Comparison of ENCODE assay signal across 1 cellular context in the genomic region with DNA sequence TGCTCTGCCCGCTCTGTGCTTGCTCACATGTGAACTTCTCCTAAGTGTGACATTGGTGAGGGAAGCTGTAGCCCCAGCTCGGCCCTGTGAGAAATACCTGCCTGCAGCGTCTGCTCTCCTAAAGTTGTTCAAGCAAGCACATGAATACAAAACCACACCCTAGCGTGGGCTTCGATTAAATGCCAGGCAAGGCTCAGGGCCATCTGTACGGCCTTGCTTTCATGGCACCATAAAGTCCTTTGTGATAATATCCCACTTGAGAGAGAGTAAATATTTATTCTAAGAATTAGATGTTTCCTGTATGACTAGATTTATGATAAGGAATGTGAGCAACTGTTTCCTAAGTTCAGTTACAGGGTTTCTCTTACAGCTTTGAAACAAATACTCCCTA.
TF ChIP-seq lines count a peak whose summit lies in the region.

No MANE protein-coding gene starts in this region.

TF ChIP-seq in HEK293, 187 proteins besides CTCF, POLR2A, EP300 and RAD21 (continued from another document and continues in another):
- TF ChIP-seq, protein P1, sequence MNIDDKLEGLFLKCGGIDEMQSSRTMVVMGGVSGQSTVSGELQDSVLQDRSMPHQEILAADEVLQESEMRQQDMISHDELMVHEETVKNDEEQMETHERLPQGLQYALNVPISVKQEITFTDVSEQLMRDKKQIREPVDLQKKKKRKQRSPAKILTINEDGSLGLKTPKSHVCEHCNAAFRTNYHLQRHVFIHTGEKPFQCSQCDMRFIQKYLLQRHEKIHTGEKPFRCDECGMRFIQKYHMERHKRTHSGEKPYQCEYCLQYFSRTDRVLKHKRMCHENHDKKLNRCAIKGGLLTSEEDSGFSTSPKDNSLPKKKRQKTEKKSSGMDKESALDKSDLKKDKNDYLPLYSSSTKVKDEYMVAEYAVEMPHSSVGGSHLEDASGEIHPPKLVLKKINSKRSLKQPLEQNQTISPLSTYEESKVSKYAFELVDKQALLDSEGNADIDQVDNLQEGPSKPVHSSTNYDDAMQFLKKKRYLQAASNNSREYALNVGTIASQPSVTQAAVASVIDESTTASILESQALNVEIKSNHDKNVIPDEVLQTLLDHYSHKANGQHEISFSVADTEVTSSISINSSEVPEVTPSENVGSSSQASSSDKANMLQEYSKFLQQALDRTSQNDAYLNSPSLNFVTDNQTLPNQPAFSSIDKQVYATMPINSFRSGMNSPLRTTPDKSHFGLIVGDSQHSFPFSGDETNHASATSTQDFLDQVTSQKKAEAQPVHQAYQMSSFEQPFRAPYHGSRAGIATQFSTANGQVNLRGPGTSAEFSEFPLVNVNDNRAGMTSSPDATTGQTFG (tag by site-specific recombination; IDR thresholded peaks at IDR 0.05; ENCODE audit: borderline replicate concordance) = no peak
- no peak for TF ChIP-seq MZF1 (tag by site-specific recombination; IDR thresholded peaks at IDR 0.05; ENCODE audit: borderline replicate concordance)
- TF ChIP-seq ZNF670 (tag by site-specific recombination; IDR thresholded peaks at IDR 0.05; ENCODE audit: low read depth) = no peak
- no peak for TF ChIP-seq ZNF544 (tag by site-specific recombination; IDR thresholded peaks at IDR 0.05)
- TF ChIP-seq ZNF677 (tag by site-specific recombination; IDR thresholded peaks at IDR 0.05) = no peak
- no peak for TF ChIP-seq ZNF791 (tag by site-specific recombination; IDR thresholded peaks at IDR 0.05)
- TF ChIP-seq ZNF24 (tag by site-specific recombination; IDR thresholded peaks at IDR 0.05) = 0 out of 2 replicates have a peak, but pooled peaks have one; percentile 64
- TF ChIP-seq YY2 (tag by site-specific recombination; IDR thresholded peaks at IDR 0.05) = no peak
- TF ChIP-seq SALL2 (tag by site-specific recombination; IDR thresholded peaks at IDR 0.05; ENCODE audit: borderline replicate concordance) = no peak
- TF ChIP-seq, protein P2, sequence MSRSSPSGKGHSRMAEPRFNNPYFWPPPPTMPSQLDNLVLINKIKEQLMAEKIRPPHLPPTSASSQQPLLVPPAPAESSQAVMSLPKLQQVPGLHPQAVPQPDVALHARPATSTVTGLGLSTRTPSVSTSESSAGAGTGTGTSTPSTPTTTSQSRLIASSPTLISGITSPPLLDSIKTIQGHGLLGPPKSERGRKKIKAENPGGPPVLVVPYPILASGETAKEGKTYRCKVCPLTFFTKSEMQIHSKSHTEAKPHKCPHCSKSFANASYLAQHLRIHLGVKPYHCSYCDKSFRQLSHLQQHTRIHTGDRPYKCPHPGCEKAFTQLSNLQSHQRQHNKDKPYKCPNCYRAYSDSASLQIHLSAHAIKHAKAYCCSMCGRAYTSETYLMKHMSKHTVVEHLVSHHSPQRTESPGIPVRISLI (tag by site-specific recombination; IDR thresholded peaks at IDR 0.05) = no peak
- TF ChIP-seq, protein P3, sequence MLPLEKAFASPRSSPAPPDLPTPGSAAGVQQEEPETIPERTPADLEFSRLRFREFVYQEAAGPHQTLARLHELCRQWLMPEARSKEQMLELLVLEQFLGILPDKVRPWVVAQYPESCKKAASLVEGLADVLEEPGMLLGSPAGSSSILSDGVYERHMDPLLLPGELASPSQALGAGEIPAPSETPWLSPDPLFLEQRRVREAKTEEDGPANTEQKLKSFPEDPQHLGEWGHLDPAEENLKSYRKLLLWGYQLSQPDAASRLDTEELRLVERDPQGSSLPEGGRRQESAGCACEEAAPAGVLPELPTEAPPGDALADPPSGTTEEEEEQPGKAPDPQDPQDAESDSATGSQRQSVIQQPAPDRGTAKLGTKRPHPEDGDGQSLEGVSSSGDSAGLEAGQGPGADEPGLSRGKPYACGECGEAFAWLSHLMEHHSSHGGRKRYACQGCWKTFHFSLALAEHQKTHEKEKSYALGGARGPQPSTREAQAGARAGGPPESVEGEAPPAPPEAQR (tag by site-specific recombination; IDR thresholded peaks at IDR 0.05) = no peak
- TF ChIP-seq, protein P4, sequence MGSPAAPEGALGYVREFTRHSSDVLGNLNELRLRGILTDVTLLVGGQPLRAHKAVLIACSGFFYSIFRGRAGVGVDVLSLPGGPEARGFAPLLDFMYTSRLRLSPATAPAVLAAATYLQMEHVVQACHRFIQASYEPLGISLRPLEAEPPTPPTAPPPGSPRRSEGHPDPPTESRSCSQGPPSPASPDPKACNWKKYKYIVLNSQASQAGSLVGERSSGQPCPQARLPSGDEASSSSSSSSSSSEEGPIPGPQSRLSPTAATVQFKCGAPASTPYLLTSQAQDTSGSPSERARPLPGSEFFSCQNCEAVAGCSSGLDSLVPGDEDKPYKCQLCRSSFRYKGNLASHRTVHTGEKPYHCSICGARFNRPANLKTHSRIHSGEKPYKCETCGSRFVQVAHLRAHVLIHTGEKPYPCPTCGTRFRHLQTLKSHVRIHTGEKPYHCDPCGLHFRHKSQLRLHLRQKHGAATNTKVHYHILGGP (tag by site-specific recombination; IDR thresholded peaks at IDR 0.05) = peak; percentile 53
- TF ChIP-seq, protein P5, sequence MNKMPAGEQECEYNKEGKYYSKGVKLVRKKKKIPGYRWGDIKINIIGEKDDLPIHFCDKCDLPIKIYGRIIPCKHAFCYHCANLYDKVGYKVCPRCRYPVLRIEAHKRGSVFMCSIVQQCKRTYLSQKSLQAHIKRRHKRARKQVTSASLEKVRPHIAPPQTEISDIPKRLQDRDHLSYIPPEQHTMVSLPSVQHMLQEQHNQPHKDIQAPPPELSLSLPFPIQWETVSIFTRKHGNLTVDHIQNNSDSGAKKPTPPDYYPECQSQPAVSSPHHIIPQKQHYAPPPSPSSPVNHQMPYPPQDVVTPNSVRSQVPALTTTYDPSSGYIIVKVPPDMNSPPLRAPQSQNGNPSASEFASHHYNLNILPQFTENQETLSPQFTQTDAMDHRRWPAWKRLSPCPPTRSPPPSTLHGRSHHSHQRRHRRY (tag by site-specific recombination; IDR thresholded peaks at IDR 0.05) = no peak
- no peak for TF ChIP-seq SP2 (tag by site-specific recombination; IDR thresholded peaks at IDR 0.05)
- no peak for TF ChIP-seq ZNF501 (tag by site-specific recombination; IDR thresholded peaks at IDR 0.05)
- no peak for TF ChIP-seq ZFP41 (tag by site-specific recombination; IDR thresholded peaks at IDR 0.05; ENCODE audit: borderline replicate concordance)
- TF ChIP-seq ZNF548 (tag by site-specific recombination; IDR thresholded peaks at IDR 0.05) = no peak
- TF ChIP-seq, protein P6, sequence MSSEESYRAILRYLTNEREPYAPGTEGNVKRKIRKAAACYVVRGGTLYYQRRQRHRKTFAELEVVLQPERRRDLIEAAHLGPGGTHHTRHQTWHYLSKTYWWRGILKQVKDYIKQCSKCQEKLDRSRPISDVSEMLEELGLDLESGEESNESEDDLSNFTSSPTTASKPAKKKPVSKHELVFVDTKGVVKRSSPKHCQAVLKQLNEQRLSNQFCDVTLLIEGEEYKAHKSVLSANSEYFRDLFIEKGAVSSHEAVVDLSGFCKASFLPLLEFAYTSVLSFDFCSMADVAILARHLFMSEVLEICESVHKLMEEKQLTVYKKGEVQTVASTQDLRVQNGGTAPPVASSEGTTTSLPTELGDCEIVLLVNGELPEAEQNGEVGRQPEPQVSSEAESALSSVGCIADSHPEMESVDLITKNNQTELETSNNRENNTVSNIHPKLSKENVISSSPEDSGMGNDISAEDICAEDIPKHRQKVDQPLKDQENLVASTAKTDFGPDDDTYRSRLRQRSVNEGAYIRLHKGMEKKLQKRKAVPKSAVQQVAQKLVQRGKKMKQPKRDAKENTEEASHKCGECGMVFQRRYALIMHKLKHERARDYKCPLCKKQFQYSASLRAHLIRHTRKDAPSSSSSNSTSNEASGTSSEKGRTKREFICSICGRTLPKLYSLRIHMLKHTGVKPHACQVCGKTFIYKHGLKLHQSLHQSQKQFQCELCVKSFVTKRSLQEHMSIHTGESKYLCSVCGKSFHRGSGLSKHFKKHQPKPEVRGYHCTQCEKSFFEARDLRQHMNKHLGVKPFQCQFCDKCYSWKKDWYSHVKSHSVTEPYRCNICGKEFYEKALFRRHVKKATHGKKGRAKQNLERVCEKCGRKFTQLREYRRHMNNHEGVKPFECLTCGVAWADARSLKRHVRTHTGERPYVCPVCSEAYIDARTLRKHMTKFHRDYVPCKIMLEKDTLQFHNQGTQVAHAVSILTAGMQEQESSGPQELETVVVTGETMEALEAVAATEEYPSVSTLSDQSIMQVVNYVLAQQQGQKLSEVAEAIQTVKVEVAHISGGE (tag by site-specific recombination; conservative IDR thresholded peaks at IDR 0.05; ENCODE audit: low read depth) = no peak
- TF ChIP-seq, protein P7, sequence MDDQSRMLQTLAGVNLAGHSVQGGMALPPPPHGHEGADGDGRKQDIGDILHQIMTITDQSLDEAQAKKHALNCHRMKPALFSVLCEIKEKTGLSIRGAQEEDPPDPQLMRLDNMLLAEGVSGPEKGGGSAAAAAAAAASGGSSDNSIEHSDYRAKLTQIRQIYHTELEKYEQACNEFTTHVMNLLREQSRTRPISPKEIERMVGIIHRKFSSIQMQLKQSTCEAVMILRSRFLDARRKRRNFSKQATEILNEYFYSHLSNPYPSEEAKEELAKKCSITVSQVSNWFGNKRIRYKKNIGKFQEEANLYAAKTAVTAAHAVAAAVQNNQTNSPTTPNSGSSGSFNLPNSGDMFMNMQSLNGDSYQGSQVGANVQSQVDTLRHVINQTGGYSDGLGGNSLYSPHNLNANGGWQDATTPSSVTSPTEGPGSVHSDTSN (CRISPR knock-in tag; IDR thresholded peaks at IDR 0.05) = no peak
- TF ChIP-seq, protein P8, sequence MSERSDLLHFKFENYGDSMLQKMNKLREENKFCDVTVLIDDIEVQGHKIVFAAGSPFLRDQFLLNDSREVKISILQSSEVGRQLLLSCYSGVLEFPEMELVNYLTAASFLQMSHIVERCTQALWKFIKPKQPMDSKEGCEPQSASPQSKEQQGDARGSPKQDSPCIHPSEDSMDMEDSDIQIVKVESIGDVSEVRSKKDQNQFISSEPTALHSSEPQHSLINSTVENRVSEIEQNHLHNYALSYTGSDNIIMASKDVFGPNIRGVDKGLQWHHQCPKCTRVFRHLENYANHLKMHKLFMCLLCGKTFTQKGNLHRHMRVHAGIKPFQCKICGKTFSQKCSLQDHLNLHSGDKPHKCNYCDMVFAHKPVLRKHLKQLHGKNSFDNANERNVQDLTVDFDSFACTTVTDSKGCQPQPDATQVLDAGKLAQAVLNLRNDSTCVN (tag by site-specific recombination; optimal IDR thresholded peaks at IDR 0.05) = no peak
- TF ChIP-seq REPIN1 (tag by site-specific recombination; IDR thresholded peaks at IDR 0.05; ENCODE audit: low read depth) = no peak
- TF ChIP-seq ZNF521 (tag by site-specific recombination; IDR thresholded peaks at IDR 0.05) = no peak
- TF ChIP-seq ZNF433 (tag by site-specific recombination; IDR thresholded peaks at IDR 0.05; ENCODE audit: low read depth) = no peak
- TF ChIP-seq ZNF529 (tag by site-specific recombination; IDR thresholded peaks at IDR 0.05; ENCODE audit: insufficient replicate concordance) = no peak
- TF ChIP-seq ZNF837 (tag by site-specific recombination; IDR thresholded peaks at IDR 0.05) = no peak
- TF ChIP-seq OVOL3 (tag by site-specific recombination; IDR thresholded peaks at IDR 0.05) = no peak
- no peak for TF ChIP-seq SCRT1 (tag by site-specific recombination; IDR thresholded peaks at IDR 0.05; ENCODE audit: borderline replicate concordance)
- TF ChIP-seq ZNF169 (tag by site-specific recombination; IDR thresholded peaks at IDR 0.05) = no peak
- TF ChIP-seq BCL11B (tag by site-specific recombination; IDR thresholded peaks at IDR 0.05; ENCODE audit: low read depth) = no peak
- TF ChIP-seq ZNF549 (tag by site-specific recombination; IDR thresholded peaks at IDR 0.05) = no peak
- no peak for TF ChIP-seq ZNF221 (tag by site-specific recombination; IDR thresholded peaks at IDR 0.05; ENCODE audit: borderline replicate concordance)
- TF ChIP-seq ZNF600 (tag by site-specific recombination; IDR thresholded peaks at IDR 0.05) = no peak; the same call in 1 of the 2 replicates
- TF ChIP-seq ZNF121 (tag by site-specific recombination; IDR thresholded peaks at IDR 0.05) = no peak
- no peak for TF ChIP-seq ZFP3 (tag by site-specific recombination; IDR thresholded peaks at IDR 0.05; ENCODE audit: low read depth)
- TF ChIP-seq, protein P9, sequence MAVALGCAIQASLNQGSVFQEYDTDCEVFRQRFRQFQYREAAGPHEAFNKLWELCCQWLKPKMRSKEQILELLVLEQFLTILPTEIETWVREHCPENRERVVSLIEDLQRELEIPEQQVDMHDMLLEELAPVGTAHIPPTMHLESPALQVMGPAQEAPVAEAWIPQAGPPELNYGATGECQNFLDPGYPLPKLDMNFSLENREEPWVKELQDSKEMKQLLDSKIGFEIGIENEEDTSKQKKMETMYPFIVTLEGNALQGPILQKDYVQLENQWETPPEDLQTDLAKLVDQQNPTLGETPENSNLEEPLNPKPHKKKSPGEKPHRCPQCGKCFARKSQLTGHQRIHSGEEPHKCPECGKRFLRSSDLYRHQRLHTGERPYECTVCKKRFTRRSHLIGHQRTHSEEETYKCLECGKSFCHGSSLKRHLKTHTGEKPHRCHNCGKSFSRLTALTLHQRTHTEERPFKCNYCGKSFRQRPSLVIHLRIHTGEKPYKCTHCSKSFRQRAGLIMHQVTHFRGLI (tag by site-specific recombination; IDR thresholded peaks at IDR 0.05) = no peak
- no peak for TF ChIP-seq ZBTB48 (tag by site-specific recombination; IDR thresholded peaks at IDR 0.05)
- no peak for TF ChIP-seq SP3 (tag by site-specific recombination; IDR thresholded peaks at IDR 0.05)
- TF ChIP-seq HOXA7 (CRISPR knock-in tag; IDR thresholded peaks at IDR 0.05; ENCODE audit: borderline replicate concordance) = no peak
- 0 out of 2 replicates have a peak, but pooled peaks have one; percentile 32 for TF ChIP-seq ZNF2 (tag by site-specific recombination; IDR thresholded peaks at IDR 0.05)
- TF ChIP-seq ZNF514 (tag by site-specific recombination; IDR thresholded peaks at IDR 0.05) = no peak
- TF ChIP-seq MEIS1 (CRISPR knock-in tag; IDR thresholded peaks at IDR 0.05; ENCODE audit: borderline replicate concordance) = no peak
- no peak for TF ChIP-seq ZNF140 (tag by site-specific recombination; IDR thresholded peaks at IDR 0.05)
- TF ChIP-seq MYNN (tag by site-specific recombination; IDR thresholded peaks at IDR 0.05; ENCODE audit: borderline replicate concordance) = no peak
- TF ChIP-seq, protein P10, sequence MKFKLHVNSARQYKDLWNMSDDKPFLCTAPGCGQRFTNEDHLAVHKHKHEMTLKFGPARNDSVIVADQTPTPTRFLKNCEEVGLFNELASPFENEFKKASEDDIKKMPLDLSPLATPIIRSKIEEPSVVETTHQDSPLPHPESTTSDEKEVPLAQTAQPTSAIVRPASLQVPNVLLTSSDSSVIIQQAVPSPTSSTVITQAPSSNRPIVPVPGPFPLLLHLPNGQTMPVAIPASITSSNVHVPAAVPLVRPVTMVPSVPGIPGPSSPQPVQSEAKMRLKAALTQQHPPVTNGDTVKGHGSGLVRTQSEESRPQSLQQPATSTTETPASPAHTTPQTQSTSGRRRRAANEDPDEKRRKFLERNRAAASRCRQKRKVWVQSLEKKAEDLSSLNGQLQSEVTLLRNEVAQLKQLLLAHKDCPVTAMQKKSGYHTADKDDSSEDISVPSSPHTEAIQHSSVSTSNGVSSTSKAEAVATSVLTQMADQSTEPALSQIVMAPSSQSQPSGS (tag by site-specific recombination; IDR thresholded peaks at IDR 0.05; ENCODE audit: low read depth) = no peak
- no peak for TF ChIP-seq GLIS2 (tag by site-specific recombination; IDR thresholded peaks at IDR 0.05)
- TF ChIP-seq ZNF747 (tag by site-specific recombination; IDR thresholded peaks at IDR 0.05) = no peak
- TF ChIP-seq SP7 (tag by site-specific recombination; IDR thresholded peaks at IDR 0.05) = peak; percentile 86
- no peak for TF ChIP-seq ZNF658 (tag by site-specific recombination; IDR thresholded peaks at IDR 0.05)
